In genomic region chr4:155371432-155372043, GRCh38 we compare ENCODE assay signal across 8 cellular contexts. TPM values are rescaled to one million over a fixed set of nuclear protein-coding genes. Genes with fewer than 3 reads are reported as not detected.
A peak's percentile ranks its signal among the peaks of the same experiment; 100 is the strongest.
DNase-seq lines count a peak whose midpoint lies in the region; ATAC-seq and TF ChIP-seq lines count a peak whose summit lies in the region.

No MANE protein-coding gene starts in this region.

- CTCF ChIA-PET in CD4-positive, alpha-beta T cell (lab: Charles Lee): interaction anchor here (1.0 kb wide), 1 partner anchor 820 kb away, joined by 4 read pairs; no protein-coding TSS in a partner anchor

- intact Hi-C loops in CD4-positive, alpha-beta T cell (cut with DNase I, micrococcal nuclease): loop anchor here (1.0 to 10.0 kb wide), 4 partner anchors 567 to 819 kb away; partner anchors contain the start of gene CTSO (in 1 of the 2)

- H3K27me3 ChIP-seq in CD4-positive, alpha-beta T cell (ENCODE audit: control insufficient read depth, insufficient read depth, low read length): no peaks in the 10 kb centered on the region
- H3K27me3 ChIP-seq in endodermal cell (ENCODE audit: control insufficient read depth, insufficient read depth, low read length, poor library complexity, severe bottlenecking) (no peaks in the 10 kb centered on the region), thoracic aorta (replicated peaks; ENCODE audit: insufficient read depth) (no peaks in the 10 kb centered on the region), neuronal stem cell (ENCODE audit: control insufficient read depth in 3 of 3, insufficient read depth in 3 of 3, low read depth in 1 of 3, low read length in 3 of 3) (no peaks in the 10 kb centered on the region)

- H3K9me3 Mint-ChIP-seq in CD4-positive, alpha-beta T cell: no peaks in the 10 kb centered on the region
- no peaks in the 10 kb centered on the region for H3K9me3 Mint-ChIP-seq in endodermal cell

- H3K27ac ChIP-seq in CD4-positive, alpha-beta T cell (ENCODE audit: low read depth, low read length): no peak overlapping the region
- H3K27ac ChIP-seq in endodermal cell (ENCODE audit: low read depth, low read length) (no peak overlapping the region), thoracic aorta (no peak overlapping the region), neuronal stem cell (replicated peaks; ENCODE audit: low read length) (no peak overlapping the region)

- H3K4me1 ChIP-seq in endodermal cell (ENCODE audit: control insufficient read depth, insufficient read depth, low read length) (no peaks in the 10 kb centered on the region), thoracic aorta (ENCODE audit: control insufficient read depth in 1 of 2, low read depth in 2 of 2) (peaks cover 6 to 12% of the 10 kb centered on the region in 2 donors), neuronal stem cell (ENCODE audit: control insufficient read depth in 2 of 2, insufficient read depth in 1 of 2, low read depth in 1 of 2, low read length in 2 of 2) (peaks cover 0 to 2% of the 10 kb centered on the region in 2 donors)

- H3K18ac ChIP-seq in neuronal stem cell (ENCODE audit: low read length): no peak overlapping the region

- H2BK5ac ChIP-seq in neuronal stem cell (ENCODE audit: low read length): no peak overlapping the region

- no peaks in the 10 kb centered on the region for H3K9me3 ChIP-seq in CD4-positive, alpha-beta T cell (ENCODE audit: control insufficient read depth, low read length)
- H3K9me3 ChIP-seq in endodermal cell (ENCODE audit: control insufficient read depth, low read length) (no peaks in the 10 kb centered on the region), thoracic aorta (no peaks in the 10 kb centered on the region), neuronal stem cell (replicated peaks in 1 of 2; ENCODE audit: control insufficient read depth in 2 of 2, insufficient read depth in 1 of 2, low read depth in 1 of 2, low read length in 2 of 2) (no peaks in the 10 kb centered on the region)

- POLR2A ChIA-PET in CD4-positive, alpha-beta T cell (lab: Charles Lee): no interaction called here

- no peak overlapping the region for H2AK5ac ChIP-seq in neuronal stem cell (ENCODE audit: low read depth, low read length)

- H2BK120ac ChIP-seq in neuronal stem cell (ENCODE audit: low read depth, low read length): no peak overlapping the region

- H3K4me2 ChIP-seq in neuronal stem cell (ENCODE audit: insufficient read depth, low read length, poor library complexity, severe bottlenecking): no peak overlapping the region

- H3K27ac Mint-ChIP-seq in CD4-positive, alpha-beta T cell: no peak overlapping the region
- H3K27ac Mint-ChIP-seq in endodermal cell: no peak overlapping the region

- no peak overlapping the region for H2AFZ ChIP-seq in neuronal stem cell (ENCODE audit: low read length)

- H3K36me3 ChIP-seq in endodermal cell (ENCODE audit: control insufficient read depth, insufficient read depth, low read length): peaks cover 9% of the 10 kb centered on the region
- no peaks in the 10 kb centered on the region for H3K36me3 ChIP-seq in thoracic aorta
- peaks cover 2 to 39% of the 10 kb centered on the region in 2 donors for H3K36me3 ChIP-seq in neuronal stem cell (replicated peaks in 1 of 2; ENCODE audit: control insufficient read depth in 2 of 2, insufficient read depth in 2 of 2, low read length in 2 of 2)

- H4K8ac ChIP-seq in neuronal stem cell (ENCODE audit: low read depth, low read length): no peak overlapping the region

- H3K4ac ChIP-seq in neuronal stem cell (ENCODE audit: low read length): no peak overlapping the region

- H3K23ac ChIP-seq in neuronal stem cell (ENCODE audit: low read depth, low read length, poor library complexity): no peak overlapping the region

- peaks cover 25% of the 10 kb centered on the region for H3K36me3 Mint-ChIP-seq in CD4-positive, alpha-beta T cell (ENCODE audit: low read depth)
- H3K36me3 Mint-ChIP-seq in endodermal cell (ENCODE audit: low read depth): peaks cover 19% of the 10 kb centered on the region

- TF ChIP-seq CTCF in CD4-positive, alpha-beta T cell (IDR thresholded peaks at IDR 0.05): peak; percentile 70
- TF ChIP-seq CTCF in endodermal cell (conservative IDR thresholded peaks at IDR 0.05) (peak; percentile 80), thoracic aorta (IDR thresholded peaks at IDR 0.05) (peak; percentile 47)

- no peak overlapping the region for H3K14ac ChIP-seq in neuronal stem cell (ENCODE audit: low read length)

- no peak overlapping the region for H2BK12ac ChIP-seq in neuronal stem cell (ENCODE audit: low read length)

- no peaks in the 10 kb centered on the region for H3K27me3 Mint-ChIP-seq in CD4-positive, alpha-beta T cell
- no peaks in the 10 kb centered on the region for H3K27me3 Mint-ChIP-seq in endodermal cell (ENCODE audit: insufficient read depth)

- ATAC-seq in CD4-positive, alpha-beta T cell (ENCODE audit: poor library complexity): peak; percentile 42
- ATAC-seq in GM21786 (IDR thresholded peaks at IDR 0.05; ENCODE audit: unreplicated experiment): peak; percentile 37
- ATAC-seq in thoracic aorta (ENCODE audit: insufficient number of reproducible peaks, low FRiP score, low read depth): no peak
- no peak for ATAC-seq in HG02840 (IDR thresholded peaks at IDR 0.05; ENCODE audit: low FRiP score, unreplicated experiment)

- peaks cover 15% of the 10 kb centered on the region for H3K4me1 Mint-ChIP-seq in CD4-positive, alpha-beta T cell (ENCODE audit: low read depth)
- H3K4me1 Mint-ChIP-seq in endodermal cell: peaks cover 7% of the 10 kb centered on the region

- H3K4me3 ChIP-seq in endodermal cell (ENCODE audit: low read length) (no peak overlapping the region), thoracic aorta (no peak overlapping the region), neuronal stem cell (ENCODE audit: low read length in 2 of 2) (no peak overlapping the region)

- H2BK15ac ChIP-seq in neuronal stem cell (ENCODE audit: low read length): no peak overlapping the region

- no peaks in the 10 kb centered on the region for H3K79me1 ChIP-seq in neuronal stem cell (ENCODE audit: low read depth, low read length)

- no peak overlapping the region for H4K91ac ChIP-seq in neuronal stem cell (ENCODE audit: low read depth, low read length, poor library complexity)

- H3K9ac ChIP-seq in endodermal cell (ENCODE audit: extremely low read depth, low read length, poor library complexity, severe bottlenecking): no peak overlapping the region
- no peak overlapping the region for H3K9ac ChIP-seq in neuronal stem cell (ENCODE audit: low read depth, low read length, poor library complexity)

- 38 to 62% methylated on average over 2 of the region's 4 CpGs for WGBS in endodermal cell (ENCODE audit: insufficient coverage in 1 of 2, insufficient read length in 1 of 2), 2 experiments
- no CpG with 5 or more reads among the region's 4 CpGs for WGBS in neuronal stem cell (ENCODE audit: extremely low coverage in 2 of 2, insufficient read length in 2 of 2, insufficient replicate concordance in 1 of 2), 2 donors

- no peak for DNase-seq in CD4-positive, alpha-beta T cell
- DNase-seq in NCI-H69 (lab: John Stamatoyannopoulos, UW): peak; percentile 22
- DNase-seq in endodermal cell: no peak
- no peak for DNase-seq in thoracic aorta (ENCODE audit: low spot score)
- DNase-seq in neuronal stem cell (ENCODE audit: low spot score): no peak
- DNase-seq in activated CD4-positive, alpha-beta T cell treated with anti-CD3 and anti-CD28 coated beads for 48 hours: no peak

- peak overlapping the region; percentile 20 for H3K4me3 Mint-ChIP-seq in CD4-positive, alpha-beta T cell
- H3K4me3 Mint-ChIP-seq in endodermal cell: no peak overlapping the region

RNA-seq across cellular contexts. Expression of gene MAP9, which starts 5.2 kb away (rescaled TPM):
- 10 to 100 TPM; 15.5 to 16.5 TPM for total RNA-seq in CD4-positive, alpha-beta T cell
- total RNA-seq in endodermal cell (10 to 100 TPM; 26.4 to 39.0 TPM), thoracic aorta (10 to 100 TPM; 12.9 to 22.5 TPM)
- 15.9 TPM for polyA plus RNA-seq in endodermal cell (2013, experiment 1 of 2)
- 15.6 TPM for polyA plus RNA-seq in endodermal cell (2013, experiment 2 of 2)
- polyA plus RNA-seq in neuronal stem cell (2013, experiment 1 of 2): 30.6 TPM
- 31.7 TPM for polyA plus RNA-seq in neuronal stem cell (2013, experiment 2 of 2)

Comparison
In these comparisons a context has a peak if more than half of its experiments do, and no peak if none do; other contexts are left out.
1. ATAC-seq: peak in CD4-positive, alpha-beta T cell (single experiment) and GM21786 (single experiment); none in thoracic aorta (single experiment) and HG02840 (single experiment).
2. Peak in every context shown above with its lines, with median percentiles within 50 percentile points of each other: CTCF ChIP-seq.